20 cellular contexts compared by ENCODE assay signal in the genomic region with DNA sequence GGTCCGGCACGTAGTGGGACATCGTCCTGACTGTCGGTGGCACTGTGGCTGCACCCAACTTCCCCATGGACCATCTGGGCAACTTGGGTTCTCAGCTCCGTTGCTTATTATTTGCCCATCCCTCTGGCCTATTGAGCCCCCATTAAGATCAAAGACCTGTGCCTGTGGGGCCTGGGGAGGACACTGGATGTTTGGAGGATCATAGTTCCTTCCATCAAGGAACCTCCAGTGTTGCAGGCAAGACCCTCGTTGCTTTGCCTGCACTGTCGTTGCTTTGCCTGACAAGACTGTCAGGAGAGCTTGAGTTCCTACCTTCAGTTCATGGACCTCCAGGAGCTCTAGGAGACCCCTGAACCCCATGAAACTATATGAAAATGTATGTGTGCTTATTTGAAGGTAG.
DNase-seq lines count a peak whose midpoint lies in the region; FAIRE-seq and TF ChIP-seq lines count a peak whose summit lies in the region.
"Had no signal": no experiment of that assay in that cellular context is flagged by ENCODE, and none has a peak within 500 bp of the region (broad histone marks: within the 10 kb centered on the region; RNA-seq: fewer than 3 reads in every experiment).

No MANE protein-coding gene starts in this region.

- no peak overlapping the region for H3K4me3 Mint-ChIP-seq in endodermal cell
- H3K4me3 Mint-ChIP-seq: CD4-positive, alpha-beta memory T cell; GM23338 had no signal

- peaks cover 9% of the 10 kb centered on the region for H3K4me1 ChIP-seq in endodermal cell (ENCODE audit: control insufficient read depth, insufficient read depth, low read length)
- no peaks in the 10 kb centered on the region for H3K4me1 ChIP-seq in Peyer's patch

- DNase-seq in H4 (ENCODE audit: low spot score) (peak; percentile 4), bronchial epithelial cell (ENCODE audit: low read depth) (no peak), endodermal cell (peak; percentile 43), Peyer's patch (no peak), NCI-H146 (lab: John Stamatoyannopoulos, UW) (no peak), NCI-H2196 (lab: John Stamatoyannopoulos, UW; ENCODE audit: unreplicated experiment) (no peak)
- DNase-seq in activated naive CD4-positive, alpha-beta T cell (lab: John Stamatoyannopoulos, UW) = no peak
- DNase-seq: 8988T; C1 segment of cervical spinal cord; Calu3; CD4-positive, alpha-beta memory T cell; COR-L47; DMS53; DMS79 treated with DMSO at 0.1 percent for 48 hours; GF-D8; HCEC 1CT had no signal

- no peak overlapping the region for H3K27ac ChIP-seq in endodermal cell (ENCODE audit: low read depth, low read length)
- H3K27ac ChIP-seq in Peyer's patch = no peak overlapping the region

- H3K4me1 Mint-ChIP-seq in endodermal cell = peaks cover 25% of the 10 kb centered on the region
- H3K4me1 Mint-ChIP-seq: CD4-positive, alpha-beta memory T cell; GM23338 had no signal

- H3K9me3 ChIP-seq in endodermal cell (ENCODE audit: control insufficient read depth, low read length) (no peaks in the 10 kb centered on the region), Peyer's patch (no peaks in the 10 kb centered on the region)

- H3K27me3 ChIP-seq in bronchial epithelial cell (ENCODE audit: control insufficient read depth, insufficient read depth, low read length) = no peaks in the 10 kb centered on the region
- H3K27me3 ChIP-seq in endodermal cell (ENCODE audit: control insufficient read depth, insufficient read depth, low read length, poor library complexity, severe bottlenecking) = no peaks in the 10 kb centered on the region
- no peaks in the 10 kb centered on the region for H3K27me3 ChIP-seq in Peyer's patch

- no peaks in the 10 kb centered on the region for H3K36me3 ChIP-seq in bronchial epithelial cell (ENCODE audit: control insufficient read depth, insufficient read depth, low read length)
- H3K36me3 ChIP-seq in endodermal cell (ENCODE audit: control insufficient read depth, insufficient read depth, low read length) = no peaks in the 10 kb centered on the region
- no peaks in the 10 kb centered on the region for H3K36me3 ChIP-seq in Peyer's patch

- H3K9ac ChIP-seq in endodermal cell (ENCODE audit: extremely low read depth, low read length, poor library complexity, severe bottlenecking) = no peak overlapping the region

- H3K27me3 Mint-ChIP-seq in endodermal cell (ENCODE audit: insufficient read depth) = peaks cover 28% of the 10 kb centered on the region

- H3K27ac Mint-ChIP-seq in endodermal cell = no peak overlapping the region
- H3K27ac Mint-ChIP-seq: GM23338 had no signal

- no peak for TF ChIP-seq POLR2A in Peyer's patch (IDR thresholded peaks at IDR 0.05)

- no peaks in the 10 kb centered on the region for H3K36me3 Mint-ChIP-seq in endodermal cell (ENCODE audit: low read depth)
- H3K36me3 Mint-ChIP-seq: CD4-positive, alpha-beta memory T cell had no signal

- peak; percentile 7 for FAIRE-seq in bronchial epithelial cell (lab: Jason Lieb, UNC)
- FAIRE-seq: GM12891, GM18507, H54 had no signal

- H3K9me3 Mint-ChIP-seq in endodermal cell = no peaks in the 10 kb centered on the region
- H3K9me3 Mint-ChIP-seq: GM23338 had no signal

- no peak overlapping the region for H3K4me3 ChIP-seq in bronchial epithelial cell (ENCODE audit: low read depth, low read length)
- no peak overlapping the region for H3K4me3 ChIP-seq in endodermal cell (ENCODE audit: low read length)
- H3K4me3 ChIP-seq in Peyer's patch = no peak overlapping the region
- H3K4me3 ChIP-seq: GM23338 had no signal

- WGBS in endodermal cell (ENCODE audit: insufficient coverage in 1 of 2, insufficient read length in 1 of 2), 2 experiments = 91 to 95% methylated on average over 7 of the region's 7 CpGs

- no peak for TF ChIP-seq CTCF in bronchial epithelial cell (IDR thresholded peaks at IDR 0.05; ENCODE audit: insufficient read depth, low read length, severe bottlenecking)
- no peak for TF ChIP-seq CTCF in endodermal cell (conservative IDR thresholded peaks at IDR 0.05)
- no peak for TF ChIP-seq CTCF in Peyer's patch (IDR thresholded peaks at IDR 0.05)

Comparison
In these comparisons a context has a peak if more than half of its experiments do, and no peak if none do; other contexts are left out.
1. DNase-seq: peak in H4 (single experiment) and endodermal cell (single experiment); none in bronchial epithelial cell (single experiment), Peyer's patch (0 of 3), NCI-H146 (single experiment), activated naive CD4-positive, alpha-beta T cell (0 of 4) and NCI-H2196 (single experiment).